8 cellular contexts compared by ENCODE assay signal in genomic region chr5:119411935-119412623, GRCh38. TPM values are rescaled to one million over a fixed set of nuclear protein-coding genes. Genes with fewer than 3 reads are reported as not detected.
DNase-seq lines count a peak whose midpoint lies in the region; ATAC-seq and TF ChIP-seq lines count a peak whose summit lies in the region.

No MANE protein-coding gene starts in this region.

- TF ChIP-seq EP300 in Ishikawa (IDR thresholded peaks at IDR 0.05; ENCODE audit: borderline replicate concordance), result no peak

- DNase-seq in EH (ENCODE audit: low read depth) (peak; percentile 80), Panc1 (ENCODE audit: low read depth, low spot score) (peak; percentile 81), foreskin fibroblast (peak; percentile 61 to 88), uterus (peak; percentile 38 to 68)
- peak; percentile 24 for DNase-seq in activated gamma-delta T cell treated with anti-CD3 and anti-CD28 coated beads, Interleukin-2, amount 50 U/mL, for 16 hours (ENCODE audit: low read depth)

- H3K36me3 ChIP-seq in Panc1 (ENCODE audit: control insufficient read depth, insufficient read depth, low read length), result no peaks in the 10 kb centered on the region
- no peaks in the 10 kb centered on the region for H3K36me3 ChIP-seq in uterus

- no peaks in the 10 kb centered on the region for H3K9me3 Mint-ChIP-seq in nephron

- ATAC-seq in GM21619 (IDR thresholded peaks at IDR 0.05; ENCODE audit: unreplicated experiment) (peak; percentile 69), Panc1 (peak; percentile 98)

- no peak for TF ChIP-seq POLR2A in uterus (IDR thresholded peaks at IDR 0.05)

- peaks cover 9% of the 10 kb centered on the region for H3K4me1 Mint-ChIP-seq in nephron

- H3K4me1 ChIP-seq in Panc1 (ENCODE audit: control insufficient read depth, insufficient read depth, low read length) (peaks cover 5% of the 10 kb centered on the region; the same call in 1 of the 2 replicates), uterus (no peaks in the 10 kb centered on the region)

- POLR2A ChIA-PET in Panc1 (lab: Charles Lee), result no interaction called here

- TF ChIP-seq RAD21 in Ishikawa (IDR thresholded peaks at IDR 0.05; ENCODE audit: low read depth), result peak; percentile 96

- H3K4me3 Mint-ChIP-seq in nephron, result peak overlapping the region; percentile 86 to 87 (median 87)

- peak; percentile 88 for TF ChIP-seq CTCF in Panc1 (IDR thresholded peaks at IDR 0.05)
- TF ChIP-seq CTCF in foreskin fibroblast (IDR thresholded peaks at IDR 0.05; ENCODE audit: low read depth, low read length), result peak; percentile 84
- peak; percentile 94 to 97 (median 96) for TF ChIP-seq CTCF in nephron (IDR thresholded peaks at IDR 0.05; ENCODE audit: unreplicated experiment in 3 of 3)
- peak; percentile 87 to 92 (median 90) for TF ChIP-seq CTCF in uterus (IDR thresholded peaks at IDR 0.05)

- in situ Hi-C loops in Panc1 (cut with HindIII; ENCODE audit: low pct_unique_long_range_greater_than_20kb, low sequenced_read_pairs), result no loop called here

- no peaks in the 10 kb centered on the region; the same call in 1 of the 2 replicates for H3K27me3 ChIP-seq in Panc1 (ENCODE audit: control insufficient read depth, insufficient read depth, low read length)
- no peaks in the 10 kb centered on the region for H3K27me3 ChIP-seq in uterus

- CTCF ChIA-PET in Panc1 (lab: Charles Lee), result interaction anchor here (0.5 to 1.9 kb wide), 6 partner anchors 48 to 424 kb away, joined by 3 to 11 read pairs (median 6); partner anchors contain the start of genes DTWD2 and TNFAIP8

- H3K4me3 ChIP-seq in Panc1 (ENCODE audit: low read depth in 2 of 2, low read length in 2 of 2) (peak overlapping the region; percentile 52 to 53), foreskin fibroblast (ENCODE audit: low read depth in 1 of 2, low read length in 2 of 2) (peak overlapping the region; percentile 49 to 61), uterus (peak overlapping the region; percentile 34 to 41)

- intact Hi-C loops in Panc1 (cut with micrococcal nuclease; ENCODE audit: unreplicated experiment) (loop anchor here (1.0 to 2.0 kb wide), 2 partner anchors 389 to 424 kb away; partner anchors contain the start of gene DTWD2), uterus (cut with DNase I; ENCODE audit: low total_unique reads) (loop anchor here (10.0 kb wide), 1 partner anchor 427 kb away; the partner anchor contains the start of gene DTWD2)

- peak overlapping the region; percentile 80 to 91 (median 86) for H3K27ac Mint-ChIP-seq in nephron

- H3K36me3 Mint-ChIP-seq in nephron (ENCODE audit: low read depth), result no peaks in the 10 kb centered on the region

- BruUV-seq in Panc1 (replicated peaks; lab: Mats Ljungman, UMichigan), result no TSS peak

- peaks cover 7% of the 10 kb centered on the region for H3K27me3 Mint-ChIP-seq in nephron (ENCODE audit: low read depth)

- H3K27ac ChIP-seq in Panc1 (ENCODE audit: low read length) (peak overlapping the region; percentile 62; the same call in 1 of the 2 replicates), uterus (peak overlapping the region; percentile 81 to 84)

- H3K9me3 ChIP-seq in Panc1 (ENCODE audit: control insufficient read depth, insufficient read depth, low read depth, low read length), result no peaks in the 10 kb centered on the region
- H3K9me3 ChIP-seq in uterus, result no peaks in the 10 kb centered on the region

TF ChIP-seq in Ishikawa, 13 proteins besides CTCF, POLR2A, EP300 and RAD21:
- TF ChIP-seq NFIC (IDR thresholded peaks at IDR 0.05) (no peak), ZBTB7A (IDR thresholded peaks at IDR 0.05; ENCODE audit: low read depth) (no peak), CREB1 (IDR thresholded peaks at IDR 0.05; ENCODE audit: low read depth) (no peak), TEAD4 (IDR thresholded peaks at IDR 0.05) (no peak)

RNA-seq across cellular contexts. Expression of gene HSD17B4, which starts 40.2 kb away (rescaled TPM):
- total RNA-seq in Panc1 (2021; ENCODE audit: unreplicated experiment) (107 TPM), uterus (100 to 1,000 TPM in 3 of 4 donors, 10 to 100 TPM in 1; 93.8 to 167 (median 150) TPM)
- 121 TPM for polyA plus RNA-seq in Panc1 (2012; ENCODE audit: insufficient read length)

RNA-seq across cellular contexts. Expression of gene TNFAIP8, which starts 56.3 kb away (rescaled TPM):
- total RNA-seq in Panc1 (2021; ENCODE audit: unreplicated experiment), result 8.0 TPM
- polyA plus RNA-seq in Panc1 (2012; ENCODE audit: insufficient read length), result 6.9 TPM
- total RNA-seq in uterus, result 10 to 100 TPM in 3 of 4 donors, 1 to 10 TPM in 1; 2.0 to 42.7 (median 15.5) TPM

Comparison
In these comparisons a context has a peak if more than half of its experiments do, and no peak if none do; other contexts are left out.
1. Peak in every context shown above with its lines: DNase-seq, ATAC-seq, H3K4me3 ChIP-seq and H3K27ac ChIP-seq.
2. DNase-seq: peak in every context shown above with its lines; median percentile 81 in Panc1; 80 in EH; 74 in foreskin fibroblast; 53 in uterus; 24 in activated gamma-delta T cell treated with anti-CD3 and anti-CD28 coated beads, Interleukin-2, amount 50 U/mL, for 16 hours.